8 cellular contexts compared by ENCODE assay signal in the genomic region with DNA sequence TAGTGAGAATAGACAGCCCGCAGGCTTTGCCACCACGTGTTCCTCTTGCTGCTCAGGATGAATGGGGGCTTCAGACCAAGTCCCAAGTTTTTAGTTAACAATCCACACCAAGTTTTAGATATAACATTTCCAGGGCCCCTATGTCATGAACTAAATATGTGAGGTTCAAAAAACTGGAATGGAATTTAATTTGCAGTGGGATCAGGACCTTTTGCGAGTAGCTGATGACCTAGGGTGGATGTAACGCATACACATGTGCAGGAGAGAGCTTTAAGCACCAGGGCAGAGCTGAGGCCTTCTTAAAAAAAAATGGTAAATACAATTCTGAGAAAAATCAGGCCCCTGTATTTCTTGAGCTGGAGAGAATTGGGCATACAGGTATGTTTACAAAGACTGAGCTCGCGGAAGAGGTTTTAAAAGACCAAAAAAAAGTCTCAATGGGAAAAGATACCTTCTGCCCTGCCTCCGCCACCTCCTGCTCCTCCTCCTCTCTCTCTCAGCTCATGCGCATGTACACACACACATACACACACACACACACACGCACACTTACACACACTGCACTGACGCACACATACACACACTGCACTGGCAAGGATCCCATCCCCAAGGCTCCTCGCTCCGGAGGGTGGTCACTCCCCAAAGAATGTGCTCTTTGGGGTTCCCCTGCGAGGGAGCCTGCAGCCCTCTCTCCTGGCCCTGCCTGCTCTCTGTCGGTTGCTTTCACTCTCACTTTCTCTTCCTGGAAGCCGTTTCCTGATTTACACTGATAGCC.
DNase-seq lines count a peak whose midpoint lies in the region; ATAC-seq and TF ChIP-seq lines count a peak whose summit lies in the region.

No MANE protein-coding gene starts in this region.

- DNase-seq in cerebellar cortex (ENCODE audit: low spot score) (peak; percentile 51), medulla oblongata (ENCODE audit: extremely low spot score) (peak; percentile 64), NCI-H748 treated with DMSO at 0.1 percent for 48 hours (lab: John Stamatoyannopoulos, UW) (no peak), RPMI8226 (no peak)
- DNase-seq in stimulated activated CD8-positive, alpha-beta memory T cell treated with anti-CD3 and anti-CD28 coated beads, Interleukin-7, amount 100 ng/mL, for 4 hours (ENCODE audit: low read depth in 2 of 2): peak; percentile 9 to 11

- ATAC-seq in GM18511 (IDR thresholded peaks at IDR 0.05; ENCODE audit: unreplicated experiment) (peak; percentile 92), HG02840 (IDR thresholded peaks at IDR 0.05; ENCODE audit: low FRiP score, unreplicated experiment) (peak; percentile 63), SK-N-SH treated with all-trans-retinoic acid at 6 μM for 48 hours (peak; percentile 50)

TF ChIP-seq in SK-N-SH treated with all-trans-retinoic acid at 6 μM for 48 hours, 23 proteins besides CTCF, POLR2A, EP300 and RAD21:
- TF ChIP-seq, protein P1, sequence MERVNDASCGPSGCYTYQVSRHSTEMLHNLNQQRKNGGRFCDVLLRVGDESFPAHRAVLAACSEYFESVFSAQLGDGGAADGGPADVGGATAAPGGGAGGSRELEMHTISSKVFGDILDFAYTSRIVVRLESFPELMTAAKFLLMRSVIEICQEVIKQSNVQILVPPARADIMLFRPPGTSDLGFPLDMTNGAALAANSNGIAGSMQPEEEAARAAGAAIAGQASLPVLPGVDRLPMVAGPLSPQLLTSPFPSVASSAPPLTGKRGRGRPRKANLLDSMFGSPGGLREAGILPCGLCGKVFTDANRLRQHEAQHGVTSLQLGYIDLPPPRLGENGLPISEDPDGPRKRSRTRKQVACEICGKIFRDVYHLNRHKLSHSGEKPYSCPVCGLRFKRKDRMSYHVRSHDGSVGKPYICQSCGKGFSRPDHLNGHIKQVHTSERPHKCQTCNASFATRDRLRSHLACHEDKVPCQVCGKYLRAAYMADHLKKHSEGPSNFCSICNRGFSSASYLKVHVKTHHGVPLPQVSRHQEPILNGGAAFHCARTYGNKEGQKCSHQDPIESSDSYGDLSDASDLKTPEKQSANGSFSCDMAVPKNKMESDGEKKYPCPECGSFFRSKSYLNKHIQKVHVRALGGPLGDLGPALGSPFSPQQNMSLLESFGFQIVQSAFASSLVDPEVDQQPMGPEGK (CRISPR knock-in tag; IDR thresholded peaks at IDR 0.05; ENCODE audit: borderline replicate concordance): no peak

Comparison
In these comparisons a context has a peak if more than half of its experiments do, and no peak if none do; other contexts are left out.
1. DNase-seq: peak in cerebellar cortex (single experiment), medulla oblongata (single experiment) and stimulated activated CD8-positive, alpha-beta memory T cell treated with anti-CD3 and anti-CD28 coated beads, Interleukin-7, amount 100 ng/mL, for 4 hours (2 of 2); none in NCI-H748 treated with DMSO at 0.1 percent for 48 hours (single experiment) and RPMI8226 (single experiment).
2. Peak in every context shown above with its lines, with median percentiles within 50 percentile points of each other: ATAC-seq.